8 cellular contexts compared by ENCODE assay signal in genomic region chr5:42908086-42908485, GRCh38.
DNase-seq lines count a peak whose midpoint lies in the region; ATAC-seq and TF ChIP-seq lines count a peak whose summit lies in the region.

No MANE protein-coding gene starts in this region.

- H3K4me3 ChIP-seq in OCI-LY7 (ENCODE audit: low read depth, low read length, poor library complexity, severe bottlenecking) (no peak overlapping the region), fibroblast of lung (replicated peaks in 1 of 4; ENCODE audit: control extremely low read depth in 1 of 4, insufficient read depth in 1 of 4, low read depth in 3 of 4, low read length in 4 of 4) (peak overlapping the region in 1 of 4 experiments; percentile 62), upper lobe of right lung (peak overlapping the region; percentile 65), right atrium auricular region (peak overlapping the region in 1 of 2 donors; percentile 50)

- no peaks in the 10 kb centered on the region for H3K79me2 ChIP-seq in OCI-LY7 (ENCODE audit: insufficient read depth, low read depth, low read length)
- no peaks in the 10 kb centered on the region for H3K79me2 ChIP-seq in fibroblast of lung (ENCODE audit: control insufficient read depth, insufficient read depth, low read length)

- H3K4me1 ChIP-seq in OCI-LY7 (ENCODE audit: insufficient read depth, low read length, poor library complexity, severe bottlenecking) = no peaks in the 10 kb centered on the region
- H3K4me1 ChIP-seq in fibroblast of lung (ENCODE audit: control insufficient read depth, extremely low read depth, insufficient read depth, low read length) = no peaks in the 10 kb centered on the region
- H3K4me1 ChIP-seq in upper lobe of right lung = peaks cover 4% of the 10 kb centered on the region
- peaks cover 0 to 6% of the 10 kb centered on the region in 2 donors for H3K4me1 ChIP-seq in right atrium auricular region

- BruUV-seq in OCI-LY7 (replicated peaks; lab: Mats Ljungman, UMichigan) = no TSS peak

- POLR2A ChIA-PET in OCI-LY7 (lab: Charles Lee) = interaction anchor here (0.5 kb wide), 1 partner anchor 575 kb away, joined by 3 read pairs; no protein-coding TSS in a partner anchor

- peak overlapping the region; percentile 92 for H3K4me3 Mint-ChIP-seq in stimulated activated naive CD8-positive, alpha-beta T cell treated with anti-CD3 and anti-CD28 coated beads, Interleukin-15, Interleukin-2, amounts not matched to agents 100 ng/mL and 50 ng/mL, for 24 hours

- H2AFZ ChIP-seq in OCI-LY7 (ENCODE audit: low read length) (peak overlapping the region; percentile 39; the same call in 1 of the 2 replicates), fibroblast of lung (ENCODE audit: low read length) (no peak overlapping the region)

- CTCF ChIA-PET in OCI-LY7 (lab: Charles Lee; ENCODE audit: unreplicated experiment) = no interaction called here

- peaks cover 15% of the 10 kb centered on the region for H3K4me1 Mint-ChIP-seq in stimulated activated naive CD8-positive, alpha-beta T cell treated with anti-CD3 and anti-CD28 coated beads, Interleukin-15, Interleukin-2, amounts not matched to agents 100 ng/mL and 50 ng/mL, for 24 hours (ENCODE audit: low read depth)

- no peaks in the 10 kb centered on the region for H4K20me1 ChIP-seq in OCI-LY7 (ENCODE audit: insufficient read depth, low read length)
- H4K20me1 ChIP-seq in fibroblast of lung (ENCODE audit: control insufficient read depth, extremely low read depth, insufficient read depth, low read length) = no peaks in the 10 kb centered on the region

- H3K9me2 ChIP-seq in OCI-LY7 (ENCODE audit: insufficient read depth, low read length) = no peaks in the 10 kb centered on the region

- H3K27ac ChIP-seq in OCI-LY7 (ENCODE audit: low read depth, low read length, poor library complexity, severe bottlenecking) (no peak overlapping the region), fibroblast of lung (ENCODE audit: insufficient read depth, low read length) (no peak overlapping the region), upper lobe of right lung (no peak overlapping the region), right atrium auricular region (no peak overlapping the region)

- H3K9me3 ChIP-seq in OCI-LY7 (ENCODE audit: low read length) = no peaks in the 10 kb centered on the region
- no peaks in the 10 kb centered on the region for H3K9me3 ChIP-seq in fibroblast of lung (ENCODE audit: control insufficient read depth, insufficient read depth, low read depth, low read length)
- no peaks in the 10 kb centered on the region for H3K9me3 ChIP-seq in upper lobe of right lung
- no peaks in the 10 kb centered on the region for H3K9me3 ChIP-seq in right atrium auricular region

- H3K9ac ChIP-seq in fibroblast of lung (ENCODE audit: insufficient read depth, low read length) = no peak overlapping the region

- no peak for ATAC-seq in stimulated activated naive CD8-positive, alpha-beta T cell treated with anti-CD3 and anti-CD28 coated beads, Interleukin-15, Interleukin-2, amounts not matched to agents 100 U/mL and 50 U/mL, for 24 hours
- ATAC-seq in upper lobe of right lung = no peak
- ATAC-seq in HG02759 (IDR thresholded peaks at IDR 0.05; ENCODE audit: unreplicated experiment) = no peak
- no peak for ATAC-seq in GM21367 (IDR thresholded peaks at IDR 0.05; ENCODE audit: unreplicated experiment)

- no peak overlapping the region for H3K27ac Mint-ChIP-seq in stimulated activated naive CD8-positive, alpha-beta T cell treated with anti-CD3 and anti-CD28 coated beads, Interleukin-15, Interleukin-2, amounts not matched to agents 100 ng/mL and 50 ng/mL, for 24 hours

- no peak for TF ChIP-seq CTCF in OCI-LY7 (conservative IDR thresholded peaks at IDR 0.05; ENCODE audit: low read length)
- no peak for TF ChIP-seq CTCF in fibroblast of lung (conservative IDR thresholded peaks at IDR 0.05 in 1 of 2, IDR thresholded peaks at IDR 0.05 in 1 of 2; ENCODE audit: low read depth in 1 of 2, low read length in 2 of 2)
- no peak for TF ChIP-seq CTCF in upper lobe of right lung (IDR thresholded peaks at IDR 0.05)
- TF ChIP-seq CTCF in right atrium auricular region (IDR thresholded peaks at IDR 0.05) = no peak

- no peaks in the 10 kb centered on the region for H3K9me3 Mint-ChIP-seq in stimulated activated naive CD8-positive, alpha-beta T cell treated with anti-CD3 and anti-CD28 coated beads, Interleukin-15, Interleukin-2, amounts not matched to agents 100 ng/mL and 50 ng/mL, for 24 hours

- no peaks in the 10 kb centered on the region for H3K36me3 Mint-ChIP-seq in stimulated activated naive CD8-positive, alpha-beta T cell treated with anti-CD3 and anti-CD28 coated beads, Interleukin-15, Interleukin-2, amounts not matched to agents 100 ng/mL and 50 ng/mL, for 24 hours (ENCODE audit: low read depth)

- H3K36me3 ChIP-seq in OCI-LY7 (ENCODE audit: insufficient read depth, low read length) (no peaks in the 10 kb centered on the region), fibroblast of lung (ENCODE audit: control insufficient read depth, insufficient read depth, low read length) (no peaks in the 10 kb centered on the region), upper lobe of right lung (no peaks in the 10 kb centered on the region), right atrium auricular region (no peaks in the 10 kb centered on the region)

- H3K27me3 Mint-ChIP-seq in stimulated activated naive CD8-positive, alpha-beta T cell treated with anti-CD3 and anti-CD28 coated beads, Interleukin-15, Interleukin-2, amounts not matched to agents 100 ng/mL and 50 ng/mL, for 24 hours = peaks cover 14% of the 10 kb centered on the region

- H3K4me2 ChIP-seq in OCI-LY7 (ENCODE audit: low read length) = peak overlapping the region; percentile 40; the same call in 1 of the 2 replicates
- peak overlapping the region; percentile 96 for H3K4me2 ChIP-seq in fibroblast of lung (ENCODE audit: extremely low read depth, insufficient read depth, low read length)

- DNase-seq in stimulated activated naive CD8-positive, alpha-beta T cell treated with anti-CD3 and anti-CD28 coated beads, Interleukin-15, Interleukin-2, amounts not matched to agents 100 U/mL and 50 U/mL, for 24 hours = no peak
- no peak for DNase-seq in OCI-LY7 (ENCODE audit: low spot score)
- no peak for DNase-seq in fibroblast of lung (ENCODE audit: low read depth in 2 of 2)
- no peak for DNase-seq in upper lobe of right lung
- DNase-seq in right atrium auricular region (ENCODE audit: low spot score) = no peak

- intact Hi-C loops in OCI-LY7 (cut with micrococcal nuclease; ENCODE audit: unreplicated experiment) = loop anchor here (2.0 kb wide), 2 partner anchors 197 to 481 kb away; no protein-coding TSS in a partner anchor
- intact Hi-C loops in upper lobe of right lung (cut with DNase I) = no loop called here

- H3K27me3 ChIP-seq in fibroblast of lung (ENCODE audit: control insufficient read depth, insufficient read depth, low read length) = peaks cover 16% of the 10 kb centered on the region
- peaks cover 8% of the 10 kb centered on the region for H3K27me3 ChIP-seq in upper lobe of right lung
- peaks cover 0 to 5% of the 10 kb centered on the region in 2 donors for H3K27me3 ChIP-seq in right atrium auricular region
